21 cellular contexts compared by ENCODE assay signal in genomic region chr4:77761595-77761994, GRCh38.
"Had no signal": no experiment of that assay in that cellular context is flagged by ENCODE, and none has a peak within 500 bp of the region (broad histone marks: within the 10 kb centered on the region; RNA-seq: fewer than 3 reads in every experiment).

No MANE protein-coding gene starts in this region.

- ATAC-seq: effector memory CD8-positive, alpha-beta T cell; foreskin keratinocyte; gastroesophageal sphincter; heart left ventricle; left cardiac atrium; left lung; left ventricle myocardium superior; lower lobe of right lung; mucosa of descending colon had no signal

- H3K9me3 Mint-ChIP-seq: effector memory CD8-positive, alpha-beta T cell had no signal

- H3K27ac ChIP-seq: colonic mucosa, esophagus muscularis mucosa, foreskin keratinocyte, gastroesophageal sphincter, heart left ventricle, left lung, lower lobe of right lung had no signal

- H3K4me3 Mint-ChIP-seq: dendritic cell treated with granulocyte-macrophage colony-stimulating factor and Interleukin-4, amounts not matched to agents 40 ng/mL and 50 ng/mL, for 4 days; effector memory CD8-positive, alpha-beta T cell; mesothelial cell of epicardium had no signal

- FAIRE-seq: endothelial cell of umbilical vein, frontal cortex, islet of Langerhans, keratinocyte had no signal

- H3K4me3 ChIP-seq: colonic mucosa, esophagus muscularis mucosa, gastroesophageal sphincter, heart left ventricle, left lung, lower lobe of right lung, mucosa of descending colon had no signal

- H3K27ac Mint-ChIP-seq: dendritic cell treated with granulocyte-macrophage colony-stimulating factor and Interleukin-4, amounts not matched to agents 40 ng/mL and 50 ng/mL, for 4 days; mesothelial cell of epicardium had no signal

- DNase-seq: colonic mucosa; cortex of kidney; effector CD8-positive, alpha-beta T cell; effector memory CD8-positive, alpha-beta T cell; foreskin keratinocyte; heart left ventricle; hippocampal formation; left cardiac atrium; left lung; left ventricle myocardium superior; lower lobe of right lung; mesenchymal stem cell; mucosa of descending colon had no signal

- H3K27me3 Mint-ChIP-seq: dendritic cell treated with granulocyte-macrophage colony-stimulating factor and Interleukin-4, amounts not matched to agents 40 ng/mL and 50 ng/mL, for 4 days; effector memory CD8-positive, alpha-beta T cell had no signal

- H3K9me3 ChIP-seq: colonic mucosa had no signal

- H3K4me1 Mint-ChIP-seq: mesothelial cell of epicardium had no signal

- H3K27me3 ChIP-seq: colonic mucosa, esophagus muscularis mucosa, foreskin keratinocyte, gastroesophageal sphincter, heart left ventricle, left lung had no signal

- H3K4me1 ChIP-seq: colonic mucosa, esophagus muscularis mucosa, foreskin keratinocyte, gastroesophageal sphincter, heart left ventricle, left lung, lower lobe of right lung had no signal
